ENCODE assay signal across 23 cellular contexts in the genomic region with DNA sequence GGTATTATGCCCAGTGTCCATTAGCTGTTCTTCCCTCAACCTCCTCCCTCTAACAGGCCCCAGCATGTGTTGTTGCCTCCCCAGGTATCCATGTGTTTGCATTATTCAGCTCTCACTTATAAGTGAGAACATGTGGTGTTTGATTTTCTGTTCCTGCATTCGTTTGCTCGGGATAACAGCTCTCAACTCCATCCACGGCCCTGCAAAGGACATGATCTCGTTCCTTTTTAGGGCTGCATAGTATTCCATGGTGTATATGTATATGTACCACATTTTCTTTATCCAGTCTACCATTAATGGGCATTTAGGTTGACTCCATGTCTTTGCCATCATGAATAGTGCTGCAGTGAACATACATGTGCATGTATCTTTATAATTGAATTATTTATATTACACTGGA.
DNase-seq lines count a peak whose midpoint lies in the region; ATAC-seq, FAIRE-seq and TF ChIP-seq lines count a peak whose summit lies in the region.
"Had no signal": no experiment of that assay in that cellular context is flagged by ENCODE, and none has a peak within 500 bp of the region (broad histone marks: within the 10 kb centered on the region; RNA-seq: fewer than 3 reads in every experiment).

No MANE protein-coding gene starts in this region.

- H3K79me2 ChIP-seq in K562 (ENCODE audit: control insufficient read depth, insufficient read depth, low read length) = peaks cover 9% of the 10 kb centered on the region; the same call in 1 of the 3 replicates

- ATAC-seq in K562 = no peak
- no peak for ATAC-seq in memory B cell (ENCODE audit: low read depth)
- ATAC-seq: A549; CD8-positive, alpha-beta T cell; GM12878 had no signal

- no peak overlapping the region for H2AFZ ChIP-seq in K562 (ENCODE audit: low read depth, low read length)

- peak overlapping the region; percentile 22 for H3K27ac Mint-ChIP-seq in memory B cell
- H3K27ac Mint-ChIP-seq: B cell; CD4-positive, alpha-beta T cell; CD8-positive, alpha-beta T cell had no signal

- TF ChIP-seq RAD21 in K562 (CRISPR knock-in tag; conservative IDR thresholded peaks at IDR 0.05 in 1 of 2, IDR thresholded peaks at IDR 0.05 in 1 of 2) = no peak

- no peak overlapping the region for H3K4me3 Mint-ChIP-seq in memory B cell
- H3K4me3 Mint-ChIP-seq: B cell; CD4-positive, alpha-beta T cell; CD8-positive, alpha-beta T cell had no signal

- TF ChIP-seq EP300 in K562 (IDR thresholded peaks at IDR 0.05; ENCODE audit: low read length) = no peak

- in situ Hi-C loops in K562 (cut with MboI) = no loop called here

- H3K27ac ChIP-seq in HEK293 (ENCODE audit: extremely low read depth, low read depth, low read length) = no peak overlapping the region
- H3K27ac ChIP-seq in K562 (ENCODE audit: extremely low read depth, low read depth, low read length) = no peak overlapping the region
- H3K27ac ChIP-seq: 22Rv1; A549; BLaER1 treated with 17β-estradiol and CSF1 and Interleukin-3, amounts not matched to agents 10 nM and 100 nM; C4-2B had no signal

- no peaks in the 10 kb centered on the region for H4K20me1 ChIP-seq in K562 (replicated peaks; ENCODE audit: control insufficient read depth, insufficient read depth, low read length)

- no peaks in the 10 kb centered on the region for H3K9me3 ChIP-seq in HEK293 (ENCODE audit: control insufficient read depth, insufficient read depth, low read depth, low read length)
- H3K9me3 ChIP-seq in K562 (replicated peaks; ENCODE audit: control insufficient read depth, insufficient read depth, low read depth, low read length) = no peaks in the 10 kb centered on the region
- no peaks in the 10 kb centered on the region for H3K9me3 ChIP-seq in MG63
- H3K9me3 ChIP-seq: Caco-2 had no signal

- peaks cover 11% of the 10 kb centered on the region for H3K4me1 Mint-ChIP-seq in memory B cell

- 98% methylated on average over 4 of the region's 4 CpGs for WGBS in K562 (ENCODE audit: insufficient coverage, low coverage, missing lambda C conversion rate)

- no peak for DNase-seq in GM12892 (ENCODE audit: insufficient read length)
- no peak for DNase-seq in K562 (ENCODE audit: extremely low read depth in 1 of 4, low spot score in 3 of 4)
- no peak for DNase-seq in memory B cell (ENCODE audit: low spot score in 2 of 2)
- DNase-seq in MG63 = no peak
- DNase-seq in NCI-H1417 treated with DMSO at 0.1 percent for 48 hours (lab: John Stamatoyannopoulos, UW) = no peak
- DNase-seq in cerebellar nuclear complex (lab: John Stamatoyannopoulos, UW) = no peak
- no peak for DNase-seq in GF-D8 (lab: John Stamatoyannopoulos, UW)
- DNase-seq: AML-193; Caco-2; Calu3; CD4-positive, alpha-beta T cell; CD8-positive, alpha-beta T cell; DMS79 treated with DMSO at 0.1 percent for 48 hours had no signal

- peaks cover 32% of the 10 kb centered on the region for H3K36me3 Mint-ChIP-seq in memory B cell

- H3K4me1 ChIP-seq in HEK293 (ENCODE audit: control insufficient read depth, insufficient read depth, low read length) (no peaks in the 10 kb centered on the region), K562 (replicated peaks in 1 of 2; ENCODE audit: control insufficient read depth in 2 of 2, insufficient read depth in 2 of 2, low read length in 2 of 2) (peaks cover 9 to 21% of the 10 kb centered on the region in 2 experiments; a peak in 4 of 5 replicates)
- H3K4me1 ChIP-seq: A549, Caco-2 had no signal

- no peaks in the 10 kb centered on the region for H3K27me3 Mint-ChIP-seq in memory B cell
- H3K27me3 Mint-ChIP-seq: B cell; CD4-positive, alpha-beta T cell had no signal

- H3K4me3 ChIP-seq in HEK293 (ENCODE audit: low read depth, low read length) (no peak overlapping the region), K562 (no peak overlapping the region), MG63 (no peak overlapping the region)
- H3K4me3 ChIP-seq: A549; BLaER1 treated with 17β-estradiol and CSF1 and Interleukin-3, amounts not matched to agents 10 nM and 100 nM; GM12878 had no signal

- H3K36me3 ChIP-seq in HEK293 (ENCODE audit: control insufficient read depth in 2 of 2, insufficient read depth in 1 of 2, low read length in 2 of 2) = peaks cover 0 to 13% of the 10 kb centered on the region in 2 experiments; a peak in 1 of 3 replicates
- H3K36me3 ChIP-seq in K562 (ENCODE audit: control insufficient read depth, insufficient read depth, low read length) = peaks cover 33% of the 10 kb centered on the region
- H3K36me3 ChIP-seq in MG63 = peaks cover 2% of the 10 kb centered on the region; the same call in 1 of the 2 replicates

- CTCF ChIA-PET in HEK293 (lab: Yijun Ruan, JAX) = no interaction called here
- CTCF ChIA-PET in K562 (lab: Yijun Ruan, JAX; ENCODE audit: low intra/inter-chr PET ratio) = no interaction called here

- peaks cover 2% of the 10 kb centered on the region for H3K9me3 Mint-ChIP-seq in memory B cell

- no TSS peak for BruUV-seq in K562 (replicated peaks; lab: Mats Ljungman, UMichigan)

- H3K4me2 ChIP-seq in K562 (ENCODE audit: insufficient read depth, low read length) = no peak overlapping the region
- H3K4me2 ChIP-seq: A549; BLaER1 treated with 17β-estradiol and CSF1 and Interleukin-3, amounts not matched to agents 10 nM and 100 nM had no signal

- POLR2A ChIA-PET in HEK293 (lab: Yijun Ruan, JAX) = no interaction called here
- POLR2A ChIA-PET in K562 (lab: Yijun Ruan, JAX) = no interaction called here

- H3K9me1 ChIP-seq in K562 (ENCODE audit: control insufficient read depth, insufficient read depth, low read length) = no peaks in the 10 kb centered on the region

- FAIRE-seq in GM12892 (lab: Jason Lieb, UNC) = peak; percentile 36
- no peak for FAIRE-seq in K562 (lab: Jason Lieb, UNC)
- FAIRE-seq: A549, D721Med, G401.6, GM12878, GM19239 had no signal

- H3K27me3 ChIP-seq in K562 (ENCODE audit: control insufficient read depth in 2 of 2, insufficient read depth in 2 of 2, low read length in 2 of 2) = no peaks in the 10 kb centered on the region
- H3K27me3 ChIP-seq in MG63 = no peaks in the 10 kb centered on the region
- H3K27me3 ChIP-seq: BLaER1 treated with 17β-estradiol and CSF1 and Interleukin-3, amounts not matched to agents 10 nM and 100 nM had no signal

- no peak overlapping the region for H3K9ac ChIP-seq in K562 (ENCODE audit: insufficient read depth in 1 of 2, low read depth in 2 of 2, low read length in 2 of 2)
- H3K9ac ChIP-seq: BLaER1 treated with 17β-estradiol and CSF1 and Interleukin-3, amounts not matched to agents 10 nM and 100 nM had no signal

- TF ChIP-seq CTCF in HEK293 (tag by site-specific recombination; IDR thresholded peaks at IDR 0.05) = no peak
- no peak for TF ChIP-seq CTCF in K562 (IDR thresholded peaks at IDR 0.05 in 2 of 3, conservative IDR thresholded peaks at IDR 0.05 in 1 of 3; ENCODE audit: insufficient read depth in 2 of 3, low read depth in 1 of 3, low read length in 3 of 3)

- TF ChIP-seq POLR2A in GM12892 (IDR thresholded peaks at IDR 0.05; ENCODE audit: low read depth, low read length) (no peak), K562 (conservative IDR thresholded peaks at IDR 0.05) (no peak)

- intact Hi-C loops in K562 (cut with micrococcal nuclease) = no loop called here

TF ChIP-seq in HEK293, 187 proteins besides CTCF, POLR2A, EP300 and RAD21:
- no peak for TF ChIP-seq KLF16 (tag by site-specific recombination; IDR thresholded peaks at IDR 0.05)
- TF ChIP-seq ZNF146 (tag by site-specific recombination; IDR thresholded peaks at IDR 0.05) = peak; percentile 31; the same call in 1 of the 2 replicates
TF ChIP-seq in HEK293: peak in this region for 1.

TF ChIP-seq in K562, 482 proteins besides CTCF, POLR2A, EP300 and RAD21 (continues in another document):
- TF ChIP-seq FOXJ2 (tag; IDR thresholded peaks at IDR 0.05) (no peak), PYGO2 (tag; IDR thresholded peaks at IDR 0.05) (no peak), TRIM24 (IDR thresholded peaks at IDR 0.05) (no peak), EWSR1 (IDR thresholded peaks at IDR 0.05; ENCODE audit: borderline replicate concordance, low read depth, partially characterized antibody) (no peak)
- TF ChIP-seq, protein P1, sequence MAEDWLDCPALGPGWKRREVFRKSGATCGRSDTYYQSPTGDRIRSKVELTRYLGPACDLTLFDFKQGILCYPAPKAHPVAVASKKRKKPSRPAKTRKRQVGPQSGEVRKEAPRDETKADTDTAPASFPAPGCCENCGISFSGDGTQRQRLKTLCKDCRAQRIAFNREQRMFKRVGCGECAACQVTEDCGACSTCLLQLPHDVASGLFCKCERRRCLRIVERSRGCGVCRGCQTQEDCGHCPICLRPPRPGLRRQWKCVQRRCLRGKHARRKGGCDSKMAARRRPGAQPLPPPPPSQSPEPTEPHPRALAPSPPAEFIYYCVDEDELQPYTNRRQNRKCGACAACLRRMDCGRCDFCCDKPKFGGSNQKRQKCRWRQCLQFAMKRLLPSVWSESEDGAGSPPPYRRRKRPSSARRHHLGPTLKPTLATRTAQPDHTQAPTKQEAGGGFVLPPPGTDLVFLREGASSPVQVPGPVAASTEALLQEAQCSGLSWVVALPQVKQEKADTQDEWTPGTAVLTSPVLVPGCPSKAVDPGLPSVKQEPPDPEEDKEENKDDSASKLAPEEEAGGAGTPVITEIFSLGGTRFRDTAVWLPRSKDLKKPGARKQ (CRISPR knock-in tag; IDR thresholded peaks at IDR 0.05) = no peak
- TF ChIP-seq, protein P2, sequence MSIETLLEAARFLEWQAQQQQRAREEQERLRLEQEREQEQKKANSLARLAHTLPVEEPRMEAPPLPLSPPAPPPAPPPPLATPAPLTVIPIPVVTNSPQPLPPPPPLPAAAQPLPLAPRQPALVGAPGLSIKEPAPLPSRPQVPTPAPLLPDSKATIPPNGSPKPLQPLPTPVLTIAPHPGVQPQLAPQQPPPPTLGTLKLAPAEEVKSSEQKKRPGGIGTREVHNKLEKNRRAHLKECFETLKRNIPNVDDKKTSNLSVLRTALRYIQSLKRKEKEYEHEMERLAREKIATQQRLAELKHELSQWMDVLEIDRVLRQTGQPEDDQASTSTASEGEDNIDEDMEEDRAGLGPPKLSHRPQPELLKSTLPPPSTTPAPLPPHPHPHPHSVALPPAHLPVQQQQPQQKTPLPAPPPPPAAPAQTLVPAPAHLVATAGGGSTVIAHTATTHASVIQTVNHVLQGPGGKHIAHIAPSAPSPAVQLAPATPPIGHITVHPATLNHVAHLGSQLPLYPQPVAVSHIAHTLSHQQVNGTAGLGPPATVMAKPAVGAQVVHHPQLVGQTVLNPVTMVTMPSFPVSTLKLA (conservative IDR thresholded peaks at IDR 0.05) = no peak
